14 cellular contexts compared by ENCODE assay signal in genomic region chr14:99570542-99571302, GRCh38. TPM values are rescaled to one million over a fixed set of nuclear protein-coding genes. Genes with fewer than 3 reads are reported as not detected.
DNase-seq lines count a peak whose midpoint lies in the region; ATAC-seq and TF ChIP-seq lines count a peak whose summit lies in the region.
"Had no signal": no experiment of that assay in that cellular context is flagged by ENCODE, and none has a peak within 500 bp of the region (broad histone marks: within the 10 kb centered on the region; RNA-seq: fewer than 3 reads in every experiment).

No MANE protein-coding gene starts in this region.

- peaks cover 11% of the 10 kb centered on the region for H3K27me3 Mint-ChIP-seq in neural progenitor cell (ENCODE audit: insufficient read depth, low read depth)
- H3K27me3 Mint-ChIP-seq: activated CD8-positive, alpha-beta memory T cell treated with anti-CD3 and anti-CD28 coated beads, Interleukin-2, amount 10 ng/mL, durations not matched to agents 7 days and 5 days had no signal

- intact Hi-C loops in Right ventricle myocardium superior (cut with DNase I), result no loop called here
- intact Hi-C loops in esophagus muscularis mucosa (cut with DNase I), result no loop called here
- intact Hi-C loops in aorta (cut with DNase I), result no loop called here
- intact Hi-C loops in sciatic nerve (cut with DNase I), result no loop called here

- peaks cover 8% of the 10 kb centered on the region for H3K36me3 Mint-ChIP-seq in neural progenitor cell
- H3K36me3 Mint-ChIP-seq: activated CD8-positive, alpha-beta memory T cell treated with anti-CD3 and anti-CD28 coated beads, Interleukin-2, amount 10 ng/mL, durations not matched to agents 7 days and 5 days had no signal

- H3K36me3 ChIP-seq in right atrium auricular region (no peaks in the 10 kb centered on the region), esophagus muscularis mucosa (no peaks in the 10 kb centered on the region), neural progenitor cell (no peaks in the 10 kb centered on the region), GM23248 (ENCODE audit: low read depth) (no peaks in the 10 kb centered on the region), aorta (ENCODE audit: control insufficient read depth in 1 of 2, insufficient read depth in 2 of 2, low read length in 1 of 2) (no peaks in the 10 kb centered on the region)

- in situ Hi-C loops in GM23248 (cut with MboI), result no loop called here

- H3K4me3 ChIP-seq in right atrium auricular region (no peak overlapping the region), esophagus muscularis mucosa (no peak overlapping the region), neural progenitor cell (no peak overlapping the region), GM23248 (no peak overlapping the region), aorta (ENCODE audit: low read length in 2 of 2) (no peak overlapping the region)

- ATAC-seq in Right ventricle myocardium superior (ENCODE audit: poor library complexity) (no peak), aorta (ENCODE audit: low FRiP score) (no peak), sciatic nerve (no peak)
- ATAC-seq: activated CD8-positive, alpha-beta memory T cell treated with anti-CD3 and anti-CD28 coated beads, Interleukin-2, amount 10 ng/mL, durations not matched to agents 7 days and 5 days; right cardiac atrium had no signal

- H3K27ac ChIP-seq in right atrium auricular region (peak overlapping the region; percentile 63 to 84), esophagus muscularis mucosa (replicated peaks in 1 of 4) (peak overlapping the region; percentile 88 to 90 (median 90)), neural progenitor cell (no peak overlapping the region), GM23248 (no peak overlapping the region), aorta (ENCODE audit: low read depth in 1 of 2, low read length in 2 of 2) (no peak overlapping the region)

- H3F3A ChIP-seq in neural progenitor cell (ENCODE audit: low read depth) (peaks cover 43% of the 10 kb centered on the region), GM23248 (ENCODE audit: insufficient read depth) (no peaks in the 10 kb centered on the region)

- peaks cover 87% of the 10 kb centered on the region for H3K4me1 Mint-ChIP-seq in neural progenitor cell
- H3K4me1 Mint-ChIP-seq: activated CD8-positive, alpha-beta memory T cell treated with anti-CD3 and anti-CD28 coated beads, Interleukin-2, amount 10 ng/mL, durations not matched to agents 7 days and 5 days had no signal

- H3K4me1 ChIP-seq in right atrium auricular region, result peaks cover 0 to 100% of the 10 kb centered on the region in 2 donors
- H3K4me1 ChIP-seq in esophagus muscularis mucosa, result peaks cover 89 to 100% (median 100%) of the 10 kb centered on the region in 4 donors
- peaks cover 71% of the 10 kb centered on the region for H3K4me1 ChIP-seq in neural progenitor cell
- H3K4me1 ChIP-seq in GM23248 (ENCODE audit: insufficient read depth), result peaks cover 19% of the 10 kb centered on the region
- H3K4me1 ChIP-seq in aorta (ENCODE audit: control insufficient read depth in 1 of 2, insufficient read depth in 2 of 2, low read length in 2 of 2), result no peaks in the 10 kb centered on the region

- H3K9me2 ChIP-seq in GM23248 (ENCODE audit: insufficient read depth), result no peaks in the 10 kb centered on the region

- 52% methylated on average over 12 of the region's 12 CpGs for WGBS in esophagus muscularis mucosa
- 79 to 82% methylated on average over 10 to 12 of the region's 12 CpGs for WGBS in GM23248 (ENCODE audit: low coverage in 1 of 2, low lambda C conversion rate in 2 of 2, missing lambda C conversion rate in 2 of 2), 2 experiments
- WGBS in aorta, 2 donors, result 92 to 94% methylated on average over 11 to 12 of the region's 12 CpGs

- H3K27ac Mint-ChIP-seq in neural progenitor cell, result no peak overlapping the region
- H3K27ac Mint-ChIP-seq: activated CD8-positive, alpha-beta memory T cell treated with anti-CD3 and anti-CD28 coated beads, Interleukin-2, amount 10 ng/mL, durations not matched to agents 7 days and 5 days; activated naive CD4-positive, alpha-beta T cell treated with anti-CD3 and anti-CD28 coated beads for 36 hours had no signal

- no peaks in the 10 kb centered on the region for H3K27me3 ChIP-seq in right atrium auricular region
- no peaks in the 10 kb centered on the region for H3K27me3 ChIP-seq in esophagus muscularis mucosa
- no peaks in the 10 kb centered on the region for H3K27me3 ChIP-seq in neural progenitor cell
- H3K27me3 ChIP-seq in GM23248 (replicated peaks; ENCODE audit: insufficient read depth), result no peaks in the 10 kb centered on the region
- no peaks in the 10 kb centered on the region for H3K27me3 ChIP-seq in aorta (ENCODE audit: control insufficient read depth in 1 of 2, insufficient read depth in 2 of 2, low read length in 1 of 2)

- H3K4me3 Mint-ChIP-seq in neural progenitor cell, result peak overlapping the region; percentile 46
- H3K4me3 Mint-ChIP-seq: activated CD8-positive, alpha-beta memory T cell treated with anti-CD3 and anti-CD28 coated beads, Interleukin-2, amount 10 ng/mL, durations not matched to agents 7 days and 5 days; activated naive CD4-positive, alpha-beta T cell treated with anti-CD3 and anti-CD28 coated beads for 36 hours had no signal

- no peak for TF ChIP-seq CTCF in right atrium auricular region (IDR thresholded peaks at IDR 0.05)
- no peak for TF ChIP-seq CTCF in esophagus muscularis mucosa (IDR thresholded peaks at IDR 0.05)
- TF ChIP-seq CTCF in neural progenitor cell (IDR thresholded peaks at IDR 0.05), result no peak

- H2AFZ ChIP-seq in neural progenitor cell (replicated peaks) (no peak overlapping the region), GM23248 (no peak overlapping the region)

- DNase-seq in right atrium auricular region (ENCODE audit: low spot score) (no peak), Right ventricle myocardium superior (no peak), esophagus muscularis mucosa (ENCODE audit: extremely low spot score) (no peak), neural progenitor cell (ENCODE audit: low spot score) (peak; percentile 75), GM23248 (no peak), aorta (no peak), NCI-H1694 treated with DMSO at 0.1 percent for 48 hours (lab: John Stamatoyannopoulos, UW) (no peak), sciatic nerve (ENCODE audit: low spot score) (no peak)
- DNase-seq: activated CD4-positive, CD25-positive, alpha-beta regulatory T cell; activated CD8-positive, alpha-beta memory T cell treated with anti-CD3 and anti-CD28 coated beads, Interleukin-2, amount 10 ng/mL, durations not matched to agents 7 days and 5 days; activated naive CD4-positive, alpha-beta T cell treated with anti-CD3 and anti-CD28 coated beads for 36 hours; OCI-M1; stimulated activated CD4-positive, alpha-beta T cell treated with anti-CD3 and anti-CD28 coated beads, Interleukin-4, amount 100 ng/mL, for 24 hours had no signal

- H4K20me1 ChIP-seq in neural progenitor cell (ENCODE audit: low read depth) (peaks cover 100% of the 10 kb centered on the region), GM23248 (ENCODE audit: insufficient read depth) (no peaks in the 10 kb centered on the region)

- no peak for TF ChIP-seq EP300 in esophagus muscularis mucosa (IDR thresholded peaks at IDR 0.05)

- H3K9me3 ChIP-seq in right atrium auricular region (no peaks in the 10 kb centered on the region), esophagus muscularis mucosa (no peaks in the 10 kb centered on the region), neural progenitor cell (ENCODE audit: low read depth) (no peaks in the 10 kb centered on the region), GM23248 (ENCODE audit: low read depth) (no peaks in the 10 kb centered on the region), aorta (ENCODE audit: control insufficient read depth, low read length) (no peaks in the 10 kb centered on the region)

- peaks cover 96% of the 10 kb centered on the region for H3K79me2 ChIP-seq in neural progenitor cell (ENCODE audit: low read depth)
- H3K79me2 ChIP-seq in GM23248 (ENCODE audit: insufficient read depth), result no peaks in the 10 kb centered on the region

- H3K4me2 ChIP-seq in neural progenitor cell (peak overlapping the region; percentile 70), GM23248 (ENCODE audit: unreplicated experiment) (no peak overlapping the region)

- no peak for TF ChIP-seq POLR2A in esophagus muscularis mucosa (IDR thresholded peaks at IDR 0.05; ENCODE audit: low read depth)

- no peaks in the 10 kb centered on the region for H3K9me3 Mint-ChIP-seq in neural progenitor cell
- H3K9me3 Mint-ChIP-seq: activated naive CD4-positive, alpha-beta T cell treated with anti-CD3 and anti-CD28 coated beads for 36 hours had no signal

- H3K9ac ChIP-seq in neural progenitor cell (no peak overlapping the region), GM23248 (no peak overlapping the region)

RNA-seq across cellular contexts. Expression of gene CCDC85C, which starts 33.3 kb away (rescaled TPM):
- total RNA-seq in right atrium auricular region (10 to 100 TPM; 17.1 to 17.7 TPM), Right ventricle myocardium superior (46.6 TPM), esophagus muscularis mucosa (10 to 100 TPM; 17.9 to 48.7 (median 30.8) TPM), neural progenitor cell (ENCODE audit: low replicate concordance) (19.0 and 41.3 TPM in 2 replicates), aorta (1 to 10 TPM; 6.4 to 7.6 TPM), sciatic nerve (9.0 TPM)
- 9.0 and 11.0 TPM in 2 replicates for total RNA-seq in GM23248 (2014; rRNA removed; shearing (Covaris generic))
- polyA plus RNA-seq in GM23248 (2016; fragmentation: Nextera tagmentation; extraction: Ambion mirVana) (0.68 and 1.1 TPM in 2 replicates), aorta (1 to 10 TPM; 1.2 to 8.1 TPM)

Comparison
In these comparisons a context has a peak if more than half of its experiments do, and no peak if none do; other contexts are left out.
1. H3K27ac ChIP-seq: peak in right atrium auricular region (2 of 2) and esophagus muscularis mucosa (4 of 4); none in neural progenitor cell (single experiment), GM23248 (single experiment) and aorta (0 of 2).